ENCODE assay signal across 14 cellular contexts in genomic region chr5:60578295-60578694, GRCh38.
"Had no signal": no experiment of that assay in that cellular context is flagged by ENCODE, and none has a peak within 500 bp of the region (broad histone marks: within the 10 kb centered on the region; RNA-seq: fewer than 3 reads in every experiment).

No MANE protein-coding gene starts in this region.

- DNase-seq: activated CD4-positive, alpha-beta T cell treated with anti-CD3 and anti-CD28 coated beads for 4 hours; activated effector memory CD4-positive, alpha-beta T cell treated with Interleukin-2 at 50 U/mL for 16 hours; activated T-cell treated with anti-CD3 and anti-CD28 coated beads for 4 hours; cerebellar nuclear complex; effector memory CD8-positive, alpha-beta T cell; glutamatergic neuron; left cardiac atrium; naive B cell; stimulated activated CD4-positive, alpha-beta T cell treated with anti-CD3 and anti-CD28 coated beads, Interleukin-15, amount 100 ng/mL, for 24 hours; stimulated activated CD4-positive, alpha-beta T cell treated with anti-CD3 and anti-CD28 coated beads, Interleukin-4, amount 100 ng/mL, for 24 hours had no signal

- H3K4me3 ChIP-seq: lung had no signal

- H3K27ac Mint-ChIP-seq: activated naive CD4-positive, alpha-beta T cell treated with anti-CD3 and anti-CD28 coated beads, Interleukin-2, amount 50 U/mL, for 72 hours; dendritic cell treated with granulocyte-macrophage colony-stimulating factor and Interleukin-4, amounts not matched to agents 40 ng/mL and 50 ng/mL, for 4 days; effector memory CD8-positive, alpha-beta T cell; naive B cell; stimulated activated naive CD8-positive, alpha-beta T cell treated with anti-CD3 and anti-CD28 coated beads, Interleukin-15, Interleukin-2, amounts not matched to agents 100 ng/mL and 50 ng/mL, for 24 hours had no signal

- H3K4me3 Mint-ChIP-seq: dendritic cell treated with granulocyte-macrophage colony-stimulating factor and Interleukin-4, amounts not matched to agents 40 ng/mL and 50 ng/mL, for 4 days; effector memory CD8-positive, alpha-beta T cell; naive B cell; stimulated activated naive CD8-positive, alpha-beta T cell treated with anti-CD3 and anti-CD28 coated beads, Interleukin-15, Interleukin-2, amounts not matched to agents 100 ng/mL and 50 ng/mL, for 24 hours had no signal

- H3K27me3 Mint-ChIP-seq: dendritic cell treated with granulocyte-macrophage colony-stimulating factor and Interleukin-4, amounts not matched to agents 40 ng/mL and 50 ng/mL, for 4 days; effector memory CD8-positive, alpha-beta T cell; naive B cell; stimulated activated naive CD8-positive, alpha-beta T cell treated with anti-CD3 and anti-CD28 coated beads, Interleukin-15, Interleukin-2, amounts not matched to agents 100 ng/mL and 50 ng/mL, for 24 hours had no signal

- ATAC-seq: activated naive CD4-positive, alpha-beta T cell treated with anti-CD3 and anti-CD28 coated beads, Interleukin-2, amount 50 U/mL, for 72 hours; effector memory CD8-positive, alpha-beta T cell; left cardiac atrium had no signal
